In genomic region chr22:31346255-31346732, GRCh38 we compare ENCODE assay signal across 1 cellular context.
TF ChIP-seq lines count a peak whose summit lies in the region.

TSS of gene PATZ1 (minus strand) at chr22:31346346. CDS start at chr22:31345602, 744 bp downstream.

TF ChIP-seq in GM23338, 12 proteins besides CTCF, POLR2A, EP300 and RAD21 (continued from another document):
- TF ChIP-seq REST (IDR thresholded peaks at IDR 0.05; ENCODE audit: unreplicated experiment): no peak
- no peak for TF ChIP-seq POLR2AphosphoS5 (IDR thresholded peaks at IDR 0.05; ENCODE audit: low read depth)
- no peak for TF ChIP-seq EZH2 (IDR thresholded peaks at IDR 0.05; ENCODE audit: low read depth, unreplicated experiment)
- TF ChIP-seq ZNF331 (CRISPR knock-in tag; IDR thresholded peaks at IDR 0.05; ENCODE audit: low read depth): no peak
- no peak for TF ChIP-seq ZNF114 (CRISPR knock-in tag; IDR thresholded peaks at IDR 0.05)
- no peak for TF ChIP-seq NANOG (IDR thresholded peaks at IDR 0.05; ENCODE audit: borderline replicate concordance)
- no peak for TF ChIP-seq JUNB (IDR thresholded peaks at IDR 0.05; ENCODE audit: unreplicated experiment)
- no peak for TF ChIP-seq STAT1 (IDR thresholded peaks at IDR 0.05; ENCODE audit: unreplicated experiment)
- no peak for TF ChIP-seq EZH2phosphoT487 (IDR thresholded peaks at IDR 0.05; ENCODE audit: unreplicated experiment)
- TF ChIP-seq CREB1 (CRISPR knock-in tag; IDR thresholded peaks at IDR 0.05; ENCODE audit: low read depth): no peak
- TF ChIP-seq ETS1 (IDR thresholded peaks at IDR 0.05): no peak; the same call in 1 of the 2 replicates
